8 cellular contexts compared by ENCODE assay signal in genomic region chr1:71049951-71050598, GRCh38. TPM values are rescaled to one million over a fixed set of nuclear protein-coding genes. Genes with fewer than 3 reads are reported as not detected.
DNase-seq lines count a peak whose midpoint lies in the region; ATAC-seq and TF ChIP-seq lines count a peak whose summit lies in the region.

No MANE protein-coding gene starts in this region.

- no peak for TF ChIP-seq POLR2A in body of pancreas (IDR thresholded peaks at IDR 0.05)

- WGBS in body of pancreas, 2 donors, result 0% methylated on average over 1 of the region's 1 CpG

- DNase-seq in G401 (ENCODE audit: low spot score), result peak; percentile 58
- DNase-seq in HPDE6-E6E7 (ENCODE audit: extremely low spot score), result peak; percentile 19
- DNase-seq in NCI-H748 (lab: John Stamatoyannopoulos, UW; ENCODE audit: unreplicated experiment), result peak; percentile 78
- DNase-seq in body of pancreas, result peak in 2 of 4 donors; percentile 39 to 49
- peak; percentile 53 for DNase-seq in iPS-NIHi7 (ENCODE audit: extremely low spot score)
- DNase-seq in activated gamma-delta T cell (lab: John Stamatoyannopoulos, UW), result no peak

- H3K36me3 ChIP-seq in body of pancreas (replicated peaks in 1 of 2; ENCODE audit: insufficient read depth in 1 of 2, low read depth in 2 of 2), result no peaks in the 10 kb centered on the region

- in situ Hi-C loops in G401 (cut with HindIII; ENCODE audit: low sequenced_read_pairs), result no loop called here

- no peaks in the 10 kb centered on the region for H3K9me3 Mint-ChIP-seq in stimulated activated memory B cell treated with anti-CD40 and anti-IgM and Interleukin-4, amounts not matched to agents 10 μg/mL and 1 μg/mL and 100 μg/mL, for 72 hours

- no peak overlapping the region for H3K27ac Mint-ChIP-seq in stimulated activated memory B cell treated with anti-CD40 and anti-IgM and Interleukin-4, amounts not matched to agents 10 μg/mL and 1 μg/mL and 100 μg/mL, for 72 hours

- peaks cover 27% of the 10 kb centered on the region for H3K4me1 Mint-ChIP-seq in stimulated activated memory B cell treated with anti-CD40 and anti-IgM and Interleukin-4, amounts not matched to agents 10 μg/mL and 1 μg/mL and 100 μg/mL, for 72 hours

- no peaks in the 10 kb centered on the region for H3K27me3 ChIP-seq in body of pancreas

- H3K4me3 ChIP-seq in body of pancreas, result no peak overlapping the region

- peak; percentile 47 to 94 (median 86) for TF ChIP-seq CTCF in body of pancreas (IDR thresholded peaks at IDR 0.05)

- H3K36me3 Mint-ChIP-seq in stimulated activated memory B cell treated with anti-CD40 and anti-IgM and Interleukin-4, amounts not matched to agents 10 μg/mL and 1 μg/mL and 100 μg/mL, for 72 hours, result no peaks in the 10 kb centered on the region

- peaks cover 28% of the 10 kb centered on the region for H3K27me3 Mint-ChIP-seq in stimulated activated memory B cell treated with anti-CD40 and anti-IgM and Interleukin-4, amounts not matched to agents 10 μg/mL and 1 μg/mL and 100 μg/mL, for 72 hours

- no peak overlapping the region for H3K27ac ChIP-seq in body of pancreas

- intact Hi-C loops in body of pancreas (cut with DNase I), result loop anchor here (5.0 to 10.0 kb wide), 3 partner anchors 185 to 525 kb away; no protein-coding TSS in a partner anchor

- peak; percentile 70 for ATAC-seq in GM21515 (IDR thresholded peaks at IDR 0.05; ENCODE audit: unreplicated experiment)
- peak; percentile 64 for ATAC-seq in body of pancreas
- ATAC-seq in stimulated activated memory B cell treated with anti-CD40 and anti-IgM and Interleukin-4, amounts not matched to agents 10 μg/mL and 1 μg/mL and 100 μg/mL, for 72 hours, result peak; percentile 41

- no peaks in the 10 kb centered on the region for H3K9me3 ChIP-seq in body of pancreas

- peaks cover 19% of the 10 kb centered on the region for H3K4me1 ChIP-seq in body of pancreas

- H3K4me3 Mint-ChIP-seq in stimulated activated memory B cell treated with anti-CD40 and anti-IgM and Interleukin-4, amounts not matched to agents 10 μg/mL and 1 μg/mL and 100 μg/mL, for 72 hours, result no peak overlapping the region

RNA-seq across cellular contexts. Expression of gene PTGER3, which starts 2.5 kb away (rescaled TPM):
- not detected in 2 replicates for total RNA-seq in G401 (2014; rRNA removed; shearing (Covaris generic))
- 10 to 100 TPM; 15.0 to 65.3 TPM for total RNA-seq in body of pancreas

RNA-seq across cellular contexts. Expression of gene ZRANB2, which starts 30.8 kb away (rescaled TPM):
- total RNA-seq in G401 (2014; rRNA removed; shearing (Covaris generic)), result 32.1 and 50.5 TPM in 2 replicates
- total RNA-seq in body of pancreas, result 10 to 100 TPM; 55.7 to 56.0 TPM

Comparison
In these comparisons a context has a peak if more than half of its experiments do, and no peak if none do; other contexts are left out.
1. RNA of gene PTGER3, which starts 2.5 kb away (total RNA-seq): 15.0 to 65.3 TPM in body of pancreas; not detected in G401; every median in the first group is over 10 times any median in the second.
2. Peak in every context shown above with its lines, with median percentiles within 50 percentile points of each other: ATAC-seq.